In genomic region chr11:62138630-62139425, GRCh38 we compare ENCODE assay signal across 21 cellular contexts. TPM values are rescaled to one million over a fixed set of nuclear protein-coding genes. Genes with fewer than 3 reads are reported as not detected.
"Had no signal": no experiment of that assay in that cellular context is flagged by ENCODE, and none has a peak within 500 bp of the region (broad histone marks: within the 10 kb centered on the region; RNA-seq: fewer than 3 reads in every experiment).

No MANE protein-coding gene starts in this region.

- H3K9me3 Mint-ChIP-seq: activated CD4-positive, alpha-beta T cell treated with anti-CD3 and anti-CD28 coated beads, Interleukin-2, amount 10 ng/mL, durations not matched to agents 24 days and 14 days; activated T-helper 17 cell treated with anti-CD3 and anti-CD28 coated beads, Interleukin-2, amount 50 U/mL, for 72 hours; dendritic cell treated with granulocyte-macrophage colony-stimulating factor and Interleukin-4, amounts not matched to agents 40 ng/mL and 50 ng/mL, for 4 days; nephron; stimulated activated naive CD8-positive, alpha-beta T cell treated with anti-CD3 and anti-CD28 coated beads, Interleukin-15, Interleukin-2, amounts not matched to agents 100 ng/mL and 50 ng/mL, for 24 hours; T-helper 2 cell treated with Interferon-gamma antibody and Interleukin-4, amounts not matched to agents 5 μg/mL and 100 μg/mL, for 36 hours had no signal

- H3K36me3 ChIP-seq: breast epithelium had no signal

- DNase-seq: activated CD4-positive, alpha-beta T cell treated with anti-CD3 and anti-CD28 coated beads, Interleukin-2, amount 10 ng/mL, durations not matched to agents 24 days and 14 days; activated naive CD4-positive, alpha-beta T cell treated with anti-CD3 and anti-CD28 coated beads, Interleukin-2, amount 50 U/mL, for 16 hours; cerebellar nuclear complex; effector memory CD4-positive, alpha-beta T cell; foreskin keratinocyte; hypothalamus; midbrain; nucleus accumbens; stimulated activated CD4-positive, alpha-beta T cell treated with anti-CD3 and anti-CD28 coated beads, Interleukin-2, amount 100 ng/mL, for 24 hours; trophoblast cell had no signal

- H3K27me3 Mint-ChIP-seq: activated CD4-positive, alpha-beta T cell treated with anti-CD3 and anti-CD28 coated beads, Interleukin-2, amount 10 ng/mL, durations not matched to agents 24 days and 14 days; activated T-helper 17 cell treated with anti-CD3 and anti-CD28 coated beads, Interleukin-2, amount 50 U/mL, for 72 hours; dendritic cell treated with granulocyte-macrophage colony-stimulating factor and Interleukin-4, amounts not matched to agents 40 ng/mL and 50 ng/mL, for 4 days; progenitor cell of endocrine pancreas; stimulated activated naive CD8-positive, alpha-beta T cell treated with anti-CD3 and anti-CD28 coated beads, Interleukin-15, Interleukin-2, amounts not matched to agents 100 ng/mL and 50 ng/mL, for 24 hours had no signal

- H3K27ac ChIP-seq: adrenal gland, breast epithelium, foreskin keratinocyte had no signal

- H3K4me3 ChIP-seq: adrenal gland, breast epithelium had no signal

- H3K9me3 ChIP-seq: adrenal gland, breast epithelium had no signal

- H3K27me3 ChIP-seq: adrenal gland, breast epithelium, foreskin keratinocyte had no signal

- H3K27ac Mint-ChIP-seq: activated CD4-positive, alpha-beta T cell treated with anti-CD3 and anti-CD28 coated beads, Interleukin-2, amount 10 ng/mL, durations not matched to agents 24 days and 14 days; activated T-helper 17 cell treated with anti-CD3 and anti-CD28 coated beads, Interleukin-2, amount 50 U/mL, for 72 hours; dendritic cell treated with granulocyte-macrophage colony-stimulating factor and Interleukin-4, amounts not matched to agents 40 ng/mL and 50 ng/mL, for 4 days; nephron; progenitor cell of endocrine pancreas; stimulated activated naive CD8-positive, alpha-beta T cell treated with anti-CD3 and anti-CD28 coated beads, Interleukin-15, Interleukin-2, amounts not matched to agents 100 ng/mL and 50 ng/mL, for 24 hours; T-helper 2 cell treated with Interferon-gamma antibody and Interleukin-4, amounts not matched to agents 5 μg/mL and 100 μg/mL, for 36 hours had no signal

- H3K4me1 Mint-ChIP-seq: activated T-helper 17 cell treated with anti-CD3 and anti-CD28 coated beads, Interleukin-2, amount 50 U/mL, for 72 hours had no signal

- H3K4me1 ChIP-seq: adrenal gland, breast epithelium, foreskin keratinocyte had no signal

- H3K4me3 Mint-ChIP-seq: activated CD4-positive, alpha-beta T cell treated with anti-CD3 and anti-CD28 coated beads, Interleukin-2, amount 10 ng/mL, durations not matched to agents 24 days and 14 days; activated T-helper 17 cell treated with anti-CD3 and anti-CD28 coated beads, Interleukin-2, amount 50 U/mL, for 72 hours; dendritic cell treated with granulocyte-macrophage colony-stimulating factor and Interleukin-4, amounts not matched to agents 40 ng/mL and 50 ng/mL, for 4 days; nephron; stimulated activated naive CD8-positive, alpha-beta T cell treated with anti-CD3 and anti-CD28 coated beads, Interleukin-15, Interleukin-2, amounts not matched to agents 100 ng/mL and 50 ng/mL, for 24 hours; T-helper 2 cell treated with Interferon-gamma antibody and Interleukin-4, amounts not matched to agents 5 μg/mL and 100 μg/mL, for 36 hours had no signal

- ATAC-seq: activated T-helper 17 cell treated with anti-CD3 and anti-CD28 coated beads, Interleukin-2, amount 50 U/mL, for 72 hours; foreskin keratinocyte had no signal

RNA-seq across cellular contexts. Expression of gene SCGB1D1, which starts 51.2 kb away (rescaled TPM):
- total RNA-seq: activated CD4-positive, alpha-beta T cell treated with anti-CD3 and anti-CD28 coated beads, Interleukin-2, amount 10 ng/mL, durations not matched to agents 24 days and 14 days; activated T-helper 17 cell treated with anti-CD3 and anti-CD28 coated beads, Interleukin-2, amount 50 U/mL, for 72 hours; adrenal gland; astrocyte; breast epithelium; fibroblast of lung; foreskin keratinocyte; lung microvascular endothelial cell; progenitor cell of endocrine pancreas had no signal
- polyA plus RNA-seq: adrenal gland, fibroblast of lung, foreskin keratinocyte had no signal
